In genomic region chr12:27549231-27549800, GRCh38 we compare ENCODE assay signal across 8 cellular contexts. TPM values are rescaled to one million over a fixed set of nuclear protein-coding genes. Genes with fewer than 3 reads are reported as not detected.
DNase-seq lines count a peak whose midpoint lies in the region; ATAC-seq, FAIRE-seq and TF ChIP-seq lines count a peak whose summit lies in the region.

No MANE protein-coding gene starts in this region.

- H3K4me3 ChIP-seq in fibroblast of the aortic adventitia (ENCODE audit: low read depth, low read length) = peak overlapping the region; percentile 43

- TF ChIP-seq CTCF in fibroblast of the aortic adventitia (IDR thresholded peaks at IDR 0.05; ENCODE audit: insufficient read depth, low read length) = no peak
- no peak for TF ChIP-seq CTCF in D721Med (IDR thresholded peaks at IDR 0.05; ENCODE audit: insufficient read depth, missing control alignments)

- FAIRE-seq in D721Med (lab: Jason Lieb, UNC) = no peak

- ATAC-seq in SK-N-SH treated with all-trans-retinoic acid at 6 μM for 48 hours = peak; percentile 83
- ATAC-seq in HG02981 (IDR thresholded peaks at IDR 0.05; ENCODE audit: unreplicated experiment) = no peak
- ATAC-seq in HG02763 (IDR thresholded peaks at IDR 0.05; ENCODE audit: unreplicated experiment) = no peak

- DNase-seq in COLO829 (ENCODE audit: low spot score) (peak; percentile 60), fibroblast of the aortic adventitia (ENCODE audit: low read depth) (peak; percentile 87), pulmonary artery endothelial cell (ENCODE audit: low read depth, low spot score) (peak; percentile 81), medulla oblongata (ENCODE audit: extremely low spot score) (no peak), D721Med (ENCODE audit: insufficient read length, low spot score) (no peak)

TF ChIP-seq in SK-N-SH treated with all-trans-retinoic acid at 6 μM for 48 hours, 23 proteins besides CTCF, POLR2A, EP300 and RAD21:
- TF ChIP-seq CSDC2 (CRISPR knock-in tag; IDR thresholded peaks at IDR 0.05) = no peak
- TF ChIP-seq TCF4 (CRISPR knock-in tag; IDR thresholded peaks at IDR 0.05; ENCODE audit: borderline replicate concordance) = no peak
- TF ChIP-seq ZNF8 (CRISPR knock-in tag; IDR thresholded peaks at IDR 0.05) = no peak
- TF ChIP-seq ARNTL (CRISPR knock-in tag; IDR thresholded peaks at IDR 0.05; ENCODE audit: borderline replicate concordance, low read depth) = no peak
- TF ChIP-seq CSRNP3 (CRISPR knock-in tag; IDR thresholded peaks at IDR 0.05) = no peak
- no peak for TF ChIP-seq RARB (CRISPR knock-in tag; IDR thresholded peaks at IDR 0.05)
- TF ChIP-seq POU6F1 (CRISPR knock-in tag; IDR thresholded peaks at IDR 0.05; ENCODE audit: borderline replicate concordance, low read depth) = no peak
- no peak for TF ChIP-seq CREB5 (CRISPR knock-in tag; IDR thresholded peaks at IDR 0.05; ENCODE audit: low read depth)
- no peak for TF ChIP-seq ISL1 (CRISPR knock-in tag; IDR thresholded peaks at IDR 0.05)
- no peak for TF ChIP-seq TOX (CRISPR knock-in tag; IDR thresholded peaks at IDR 0.05; ENCODE audit: borderline replicate concordance)
- TF ChIP-seq PATZ1 (CRISPR knock-in tag; IDR thresholded peaks at IDR 0.05; ENCODE audit: borderline replicate concordance) = no peak
- TF ChIP-seq ESRRG (CRISPR knock-in tag; IDR thresholded peaks at IDR 0.05) = no peak
- no peak for TF ChIP-seq TSHZ2 (CRISPR knock-in tag; IDR thresholded peaks at IDR 0.05)
- no peak for TF ChIP-seq BACH2 (CRISPR knock-in tag; IDR thresholded peaks at IDR 0.05; ENCODE audit: borderline replicate concordance)
- no peak for TF ChIP-seq ZFP30 (CRISPR knock-in tag; IDR thresholded peaks at IDR 0.05)
- TF ChIP-seq ZFP3 (CRISPR knock-in tag; IDR thresholded peaks at IDR 0.05) = no peak
- no peak for TF ChIP-seq ZNF70 (CRISPR knock-in tag; IDR thresholded peaks at IDR 0.05)
- no peak for TF ChIP-seq ZNF565 (CRISPR knock-in tag; conservative IDR thresholded peaks at IDR 0.05; ENCODE audit: low read depth)
- no peak for TF ChIP-seq GLIS3 (CRISPR knock-in tag; IDR thresholded peaks at IDR 0.05)
- no peak for TF ChIP-seq SNAI2 (CRISPR knock-in tag; IDR thresholded peaks at IDR 0.05)
TF ChIP-seq in SK-N-SH treated with all-trans-retinoic acid at 6 μM for 48 hours: peak in this region for 0.

RNA-seq across cellular contexts. Expression of gene PPFIBP1, which starts 25.3 kb away (rescaled TPM):
- total RNA-seq in fibroblast of the aortic adventitia (ENCODE audit: low replicate concordance) (131 and 211 TPM in 2 replicates), pulmonary artery endothelial cell (133 and 179 TPM in 2 replicates)

Comparison
In these comparisons a context has a peak if more than half of its experiments do, and no peak if none do; other contexts are left out.
1. DNase-seq: peak in COLO829 (single experiment), fibroblast of the aortic adventitia (single experiment) and pulmonary artery endothelial cell (single experiment); none in medulla oblongata (single experiment) and D721Med (single experiment).